In genomic region chr4:182679531-182679930, GRCh38 we compare ENCODE assay signal across 17 cellular contexts.
"Had no signal": no experiment of that assay in that cellular context is flagged by ENCODE, and none has a peak within 500 bp of the region (broad histone marks: within the 10 kb centered on the region; RNA-seq: fewer than 3 reads in every experiment).

No MANE protein-coding gene starts in this region.

- H3K9me3 ChIP-seq: colonic mucosa, left lung, ovary, right lobe of liver, tibial artery, upper lobe of left lung, uterus had no signal

- H3K4me3 Mint-ChIP-seq: naive thymus-derived CD8-positive, alpha-beta T cell; stimulated activated effector memory CD8-positive, alpha-beta T cell treated with anti-CD3 and anti-CD28 coated beads, Interleukin-12 subunit alpha, Interleukin-12 subunit beta, amount 100 ng/mL, for 72 hours had no signal

- H3K4me3 ChIP-seq: colonic mucosa, left lung, lung, ovary, right lobe of liver, upper lobe of left lung, uterus had no signal

- H3K4me1 Mint-ChIP-seq: naive thymus-derived CD8-positive, alpha-beta T cell; stimulated activated effector memory CD8-positive, alpha-beta T cell treated with anti-CD3 and anti-CD28 coated beads, Interleukin-12 subunit alpha, Interleukin-12 subunit beta, amount 100 ng/mL, for 72 hours had no signal

- DNase-seq: colonic mucosa; dermis blood vessel endothelial cell; effector CD4-positive, alpha-beta T cell; foreskin melanocyte; islet precursor cell; naive thymus-derived CD8-positive, alpha-beta T cell; ovary; right lobe of liver; stimulated activated CD4-positive, alpha-beta T cell treated with anti-CD3 and anti-CD28 coated beads, Interleukin-4, amount 100 ng/mL, for 1 hour; stimulated activated CD8-positive, alpha-beta memory T cell treated with anti-CD3 and anti-CD28 coated beads, Interleukin-4, amount 100 ng/mL, for 48 hours; stimulated activated naive CD8-positive, alpha-beta T cell treated with anti-CD3 and anti-CD28 coated beads, Interleukin-15, Interleukin-2, amounts not matched to agents 100 U/mL and 50 U/mL, for 24 hours; tibial artery; uterus had no signal

- H3K36me3 ChIP-seq: colonic mucosa, left lung, ovary, right lobe of liver, tibial artery, upper lobe of left lung, uterus had no signal

- H3K27ac Mint-ChIP-seq: naive thymus-derived CD8-positive, alpha-beta T cell; stimulated activated effector memory CD8-positive, alpha-beta T cell treated with anti-CD3 and anti-CD28 coated beads, Interleukin-12 subunit alpha, Interleukin-12 subunit beta, amount 100 ng/mL, for 72 hours had no signal

- H3K36me3 Mint-ChIP-seq: naive thymus-derived CD8-positive, alpha-beta T cell; stimulated activated effector memory CD8-positive, alpha-beta T cell treated with anti-CD3 and anti-CD28 coated beads, Interleukin-12 subunit alpha, Interleukin-12 subunit beta, amount 100 ng/mL, for 72 hours had no signal

- ATAC-seq: left lung; naive thymus-derived CD8-positive, alpha-beta T cell; right lobe of liver; stimulated activated effector memory CD8-positive, alpha-beta T cell treated with anti-CD3 and anti-CD28 coated beads, Interleukin-12 subunit alpha, Interleukin-12 subunit beta, amount 100 ng/mL, for 72 hours; stimulated activated naive CD8-positive, alpha-beta T cell treated with anti-CD3 and anti-CD28 coated beads, Interleukin-15, Interleukin-2, amounts not matched to agents 100 U/mL and 50 U/mL, for 24 hours had no signal

- H3K9me3 Mint-ChIP-seq: naive thymus-derived CD8-positive, alpha-beta T cell; stimulated activated effector memory CD8-positive, alpha-beta T cell treated with anti-CD3 and anti-CD28 coated beads, Interleukin-12 subunit alpha, Interleukin-12 subunit beta, amount 100 ng/mL, for 72 hours had no signal

- H3K4me1 ChIP-seq: colonic mucosa, left lung, right lobe of liver, tibial artery, upper lobe of left lung, uterus had no signal

- H3K27ac ChIP-seq: colonic mucosa, left lung, ovary, right lobe of liver, tibial artery, upper lobe of left lung, uterus had no signal

- H3K27me3 ChIP-seq: colonic mucosa, left lung, ovary, right lobe of liver, tibial artery, upper lobe of left lung, uterus had no signal
